ENCODE assay signal across 1 cellular context in genomic region chr20:49435639-49436038, GRCh38.
TF ChIP-seq lines count a peak whose summit lies in the region.

No MANE protein-coding gene starts in this region.

TF ChIP-seq in SK-N-SH, 30 proteins besides CTCF, POLR2A, EP300 and RAD21 (continued from another document):
- TF ChIP-seq POLR2AphosphoS5 (IDR thresholded peaks at IDR 0.05; ENCODE audit: low read depth, low read length) = no peak
TF ChIP-seq in SK-N-SH: peak in this region for 0.
